In genomic region chr5:81080809-81081460, GRCh38 we compare ENCODE assay signal across 18 cellular contexts.
DNase-seq lines count a peak whose midpoint lies in the region; ATAC-seq and TF ChIP-seq lines count a peak whose summit lies in the region.
"Had no signal": no experiment of that assay in that cellular context is flagged by ENCODE, and none has a peak within 500 bp of the region (broad histone marks: within the 10 kb centered on the region; RNA-seq: fewer than 3 reads in every experiment).

No MANE protein-coding gene starts in this region.

- H3K4me2 ChIP-seq in trophoblast cell (ENCODE audit: low read length), result no peak overlapping the region
- H3K4me2 ChIP-seq: KMS-11 had no signal

- no peak overlapping the region for H2BK120ac ChIP-seq in trophoblast cell (ENCODE audit: insufficient read depth, low read length, poor library complexity)

- 70 to 77% methylated on average over 9 of the region's 9 CpGs for WGBS in heart right ventricle, 2 donors
- WGBS in trophoblast cell (ENCODE audit: extremely low coverage, insufficient coverage, insufficient read length), result no CpG with 5 or more reads among the region's 9 CpGs
- 68 to 69% methylated on average over 9 of the region's 9 CpGs for WGBS in testis, 2 donors

- H4K8ac ChIP-seq in trophoblast cell (ENCODE audit: low read depth, low read length), result no peak overlapping the region

- H3K79me1 ChIP-seq in trophoblast cell (ENCODE audit: low read length), result no peaks in the 10 kb centered on the region

- no peak overlapping the region for H2BK12ac ChIP-seq in trophoblast cell (ENCODE audit: low read length)

- TF ChIP-seq POLR2A in testis (IDR thresholded peaks at IDR 0.05), result no peak

- no peak overlapping the region for H4K91ac ChIP-seq in trophoblast cell (ENCODE audit: low read depth, low read length)

- no peak overlapping the region for H3K18ac ChIP-seq in trophoblast cell (ENCODE audit: low read length)

- H3K36me3 Mint-ChIP-seq in MCF 10A (ENCODE audit: insufficient read depth, unreplicated experiment), result no peaks in the 10 kb centered on the region

- no TSS peak for BruUV-seq in MCF 10A (replicated peaks; lab: Mats Ljungman, UMichigan)

- no peaks in the 10 kb centered on the region for H3K9me3 Mint-ChIP-seq in MCF 10A (ENCODE audit: unreplicated experiment)

- H3K9me3 ChIP-seq in heart right ventricle, result peaks cover 0 to 16% (median 10%) of the 10 kb centered on the region in 11 donors
- H3K9me3 ChIP-seq in right atrium auricular region, result peaks cover 0 to 12% of the 10 kb centered on the region in 2 donors
- peaks cover 2% of the 10 kb centered on the region for H3K9me3 ChIP-seq in trophoblast cell (ENCODE audit: insufficient read depth, low read depth, low read length)
- H3K9me3 ChIP-seq in testis, result no peaks in the 10 kb centered on the region
- H3K9me3 ChIP-seq: Caco-2 had no signal

- no peaks in the 10 kb centered on the region for H3K4me1 Mint-ChIP-seq in MCF 10A (ENCODE audit: insufficient read depth, unreplicated experiment)

- peak in 7 of 8 donors; percentile 30 to 81 (median 75) for ATAC-seq in heart right ventricle

- CTCF ChIA-PET in MCF 10A (lab: Yijun Ruan, JAX), result no interaction called here

- H3K4me3 Mint-ChIP-seq in MCF 10A (ENCODE audit: unreplicated experiment), result no peak overlapping the region
- H3K4me3 Mint-ChIP-seq: CD4-positive, alpha-beta T cell had no signal

- no peak overlapping the region for H2AK5ac ChIP-seq in trophoblast cell (ENCODE audit: low read length)

- H3K14ac ChIP-seq in trophoblast cell (ENCODE audit: low read length), result no peak overlapping the region

- H3K27ac Mint-ChIP-seq in MCF 10A (ENCODE audit: low read depth, unreplicated experiment), result no peak overlapping the region
- H3K27ac Mint-ChIP-seq: CD4-positive, alpha-beta T cell had no signal

- H3K36me3 ChIP-seq in heart right ventricle, result peaks cover 0 to 18% (median 0%) of the 10 kb centered on the region in 9 donors
- no peaks in the 10 kb centered on the region for H3K36me3 ChIP-seq in right atrium auricular region
- peaks cover 22 to 55% of the 10 kb centered on the region in 2 experiments for H3K36me3 ChIP-seq in trophoblast cell (ENCODE audit: control insufficient read depth in 1 of 2, insufficient read depth in 2 of 2, low read length in 2 of 2)
- no peaks in the 10 kb centered on the region for H3K36me3 ChIP-seq in testis (ENCODE audit: low read depth, missing control alignments)

- no peak overlapping the region for H4K12ac ChIP-seq in trophoblast cell (ENCODE audit: low read depth, low read length)

- peaks cover 29% of the 10 kb centered on the region for H3K27me3 Mint-ChIP-seq in MCF 10A (ENCODE audit: insufficient read depth, unreplicated experiment)
- H3K27me3 Mint-ChIP-seq: CD4-positive, alpha-beta T cell had no signal

- POLR2A ChIA-PET in MCF 10A (lab: Yijun Ruan, JAX), result no interaction called here

- H3K79me2 ChIP-seq in trophoblast cell (ENCODE audit: control insufficient read depth, insufficient read depth, low read length, poor library complexity), result peaks cover 2% of the 10 kb centered on the region

- no peak overlapping the region for H2AFZ ChIP-seq in trophoblast cell (ENCODE audit: insufficient read depth, low read length, poor library complexity)

- H3K9ac ChIP-seq in trophoblast cell (ENCODE audit: low read length), result no peak overlapping the region
- H3K9ac ChIP-seq: KMS-11 had no signal

- no peaks in the 10 kb centered on the region for H3K27me3 ChIP-seq in heart right ventricle
- no peaks in the 10 kb centered on the region for H3K27me3 ChIP-seq in right atrium auricular region
- no peaks in the 10 kb centered on the region for H3K27me3 ChIP-seq in trophoblast cell (ENCODE audit: insufficient read depth, low read length)
- no peaks in the 10 kb centered on the region for H3K27me3 ChIP-seq in testis

- H3K4me1 ChIP-seq in heart right ventricle (peaks cover 0 to 10% (median 0%) of the 10 kb centered on the region in 9 donors), right atrium auricular region (no peaks in the 10 kb centered on the region), trophoblast cell (ENCODE audit: control insufficient read depth in 1 of 2, insufficient read depth in 2 of 2, low read length in 2 of 2) (no peaks in the 10 kb centered on the region), testis (no peaks in the 10 kb centered on the region)
- H3K4me1 ChIP-seq: Caco-2 had no signal

- intact Hi-C loops in heart right ventricle (cut with DNase I) (loop anchor here in 1 of 10 donors (5.0 kb wide), 1 partner anchor 119 kb away; the partner anchor contains the start of gene RASGRF2), testis (cut with DNase I; ENCODE audit: low total_unique reads) (no loop called here), MCF 10A (cut with micrococcal nuclease) (no loop called here)

- H3K4me3 ChIP-seq in heart right ventricle (no peak overlapping the region), right atrium auricular region (no peak overlapping the region), trophoblast cell (ENCODE audit: low read depth, low read length) (no peak overlapping the region), testis (no peak overlapping the region)

- peak in 1 of 2 donors; percentile 30 for DNase-seq in heart right ventricle
- no peak for DNase-seq in right atrium auricular region (ENCODE audit: low spot score)
- DNase-seq in hippocampal formation (lab: John Stamatoyannopoulos, UW), result peak; percentile 41 to 52
- no peak for DNase-seq in trophoblast cell
- DNase-seq in testis, result peak; percentile 32
- no peak for DNase-seq in NCI-H446 (lab: John Stamatoyannopoulos, UW)
- no peak for DNase-seq in NOMO-1 (lab: John Stamatoyannopoulos, UW; ENCODE audit: unreplicated experiment in 2 of 2)
- DNase-seq in MCF 10A (ENCODE audit: unreplicated experiment), result no peak
- DNase-seq: Caco-2; CD4-positive, alpha-beta T cell; NCI-H1417; NCI-H187; NCI-H2107; NCI-H226; NCI-H526 treated with DMSO at 0.1 percent for 48 hours; NK-92 treated with Interleukin-12 subunit alpha and Interleukin-12 subunit beta, amount 100 ng/mL, for 24 hours; SHP77 had no signal

- H2BK5ac ChIP-seq in trophoblast cell (ENCODE audit: low read depth, low read length, poor library complexity), result no peak overlapping the region

- H3K23ac ChIP-seq in trophoblast cell (ENCODE audit: low read length), result peak overlapping the region; percentile 19

- H3K4ac ChIP-seq in trophoblast cell (ENCODE audit: low read depth, low read length), result no peak overlapping the region

- no peak for TF ChIP-seq CTCF in heart right ventricle (IDR thresholded peaks at IDR 0.05)
- TF ChIP-seq CTCF in right atrium auricular region (IDR thresholded peaks at IDR 0.05), result no peak
- TF ChIP-seq CTCF in testis (IDR thresholded peaks at IDR 0.05), result no peak
- TF ChIP-seq CTCF in MCF 10A (IDR thresholded peaks at IDR 0.05; ENCODE audit: unreplicated experiment), result no peak

- H3K27ac ChIP-seq in heart right ventricle, result peak overlapping the region in 8 of 10 donors; percentile 18 to 77 (median 52)
- no peak overlapping the region for H3K27ac ChIP-seq in right atrium auricular region
- no peak overlapping the region for H3K27ac ChIP-seq in trophoblast cell (ENCODE audit: low read depth, low read length)
- H3K27ac ChIP-seq in testis, result peak overlapping the region in 1 of 2 donors; percentile 74
- H3K27ac ChIP-seq: KMS-11 had no signal

Comparison
In these comparisons a context has a peak if more than half of its experiments do, and no peak if none do; other contexts are left out.
1. H3K27ac ChIP-seq: peak in heart right ventricle (8 of 10); none in right atrium auricular region (0 of 2) and trophoblast cell (single experiment).
2. DNase-seq: peak in hippocampal formation (2 of 2) and testis (single experiment); none in right atrium auricular region (single experiment), trophoblast cell (0 of 2), NCI-H446 (0 of 2), NOMO-1 (0 of 2) and MCF 10A (single experiment).